ENCODE assay signal across 14 cellular contexts in the genomic region with DNA sequence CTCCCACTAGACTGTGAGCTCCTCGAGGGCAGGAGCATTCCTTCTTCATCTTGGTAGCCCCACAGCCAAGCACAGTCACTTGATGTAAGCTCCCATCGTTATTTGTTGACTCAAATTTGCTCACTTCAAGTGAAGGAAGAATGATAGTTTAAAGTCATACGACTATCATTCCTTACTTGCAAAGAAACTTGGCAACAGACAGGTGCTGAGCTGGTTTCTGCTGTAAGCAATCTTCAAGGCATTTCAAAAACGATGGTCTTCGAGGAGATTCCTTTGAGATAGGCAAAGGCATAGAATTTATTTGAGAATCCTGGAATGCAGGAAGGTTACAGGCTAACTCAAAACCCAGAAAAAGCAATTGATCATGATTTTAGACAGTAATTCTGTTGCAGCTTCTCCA.
"Had no signal": no experiment of that assay in that cellular context is flagged by ENCODE, and none has a peak within 500 bp of the region (broad histone marks: within the 10 kb centered on the region; RNA-seq: fewer than 3 reads in every experiment).

No MANE protein-coding gene starts in this region.

- H3K4me1 ChIP-seq: left lung, prostate gland, spleen, transverse colon had no signal

- H3K36me3 Mint-ChIP-seq: activated naive CD4-positive, alpha-beta T cell treated with anti-CD3 and anti-CD28 coated beads, Interleukin-2, amount 10 ng/mL, durations not matched to agents 7 days and 5 days; brain; memory B cell; natural killer cell; stimulated activated naive B cell treated with anti-CD40 and anti-IgM and Interleukin-4, amounts not matched to agents 10 μg/mL and 1 μg/mL and 100 μg/mL, for 72 hours; T-cell had no signal

- DNase-seq: esophagus squamous epithelium, left lung, natural killer cell, spleen had no signal

- H3K4me3 ChIP-seq: dorsolateral prefrontal cortex, esophagus squamous epithelium, left lung, prostate gland, right lobe of liver, spleen, transverse colon had no signal

- H3K27me3 Mint-ChIP-seq: brain had no signal

- H3K9me3 ChIP-seq: esophagus squamous epithelium, left lung, prostate gland, right lobe of liver, transverse colon had no signal

- H3K4me1 Mint-ChIP-seq: activated naive CD4-positive, alpha-beta T cell treated with anti-CD3 and anti-CD28 coated beads, Interleukin-2, amount 10 ng/mL, durations not matched to agents 7 days and 5 days; activated T-helper 17 cell treated with anti-CD3 and anti-CD28 coated beads, Interleukin-2, amount 50 U/mL, for 72 hours; brain; memory B cell; stimulated activated naive B cell treated with anti-CD40 and anti-IgM and Interleukin-4, amounts not matched to agents 10 μg/mL and 1 μg/mL and 100 μg/mL, for 72 hours; T-cell had no signal

- H3K27me3 ChIP-seq: dorsolateral prefrontal cortex, esophagus squamous epithelium, left lung, right lobe of liver, spleen, transverse colon had no signal

- H3K27ac ChIP-seq: dorsolateral prefrontal cortex, esophagus squamous epithelium, left lung, prostate gland, right lobe of liver, spleen, transverse colon had no signal

- H3K4me3 Mint-ChIP-seq: activated naive CD4-positive, alpha-beta T cell treated with anti-CD3 and anti-CD28 coated beads, Interleukin-2, amount 10 ng/mL, durations not matched to agents 7 days and 5 days; activated T-helper 17 cell treated with anti-CD3 and anti-CD28 coated beads, Interleukin-2, amount 50 U/mL, for 72 hours; brain; memory B cell; natural killer cell; stimulated activated naive B cell treated with anti-CD40 and anti-IgM and Interleukin-4, amounts not matched to agents 10 μg/mL and 1 μg/mL and 100 μg/mL, for 72 hours; T-cell had no signal

- H3K36me3 ChIP-seq: esophagus squamous epithelium, left lung, prostate gland, right lobe of liver, spleen, transverse colon had no signal

- H3K27ac Mint-ChIP-seq: activated naive CD4-positive, alpha-beta T cell treated with anti-CD3 and anti-CD28 coated beads, Interleukin-2, amount 10 ng/mL, durations not matched to agents 7 days and 5 days; activated T-helper 17 cell treated with anti-CD3 and anti-CD28 coated beads, Interleukin-2, amount 50 U/mL, for 72 hours; memory B cell; natural killer cell; stimulated activated naive B cell treated with anti-CD40 and anti-IgM and Interleukin-4, amounts not matched to agents 10 μg/mL and 1 μg/mL and 100 μg/mL, for 72 hours; T-cell had no signal
